ENCODE assay signal across 31 cellular contexts in genomic region chr10:32790483-32790882, GRCh38.
DNase-seq lines count a peak whose midpoint lies in the region; ATAC-seq, FAIRE-seq and TF ChIP-seq lines count a peak whose summit lies in the region.
"Had no signal": no experiment of that assay in that cellular context is flagged by ENCODE, and none has a peak within 500 bp of the region (broad histone marks: within the 10 kb centered on the region; RNA-seq: fewer than 3 reads in every experiment).

No MANE protein-coding gene starts in this region.

- 100% methylated on average over 1 of the region's 1 CpG for WGBS in GM23248 (ENCODE audit: low coverage in 1 of 2, low lambda C conversion rate in 2 of 2, missing lambda C conversion rate in 2 of 2), 2 experiments

- no peaks in the 10 kb centered on the region for H3K27me3 ChIP-seq in GM23248 (replicated peaks; ENCODE audit: insufficient read depth)
- H3K27me3 ChIP-seq in naive thymus-derived CD4-positive, alpha-beta T cell (ENCODE audit: control insufficient read depth in 2 of 2, insufficient read depth in 2 of 2, low read length in 2 of 2), result no peaks in the 10 kb centered on the region
- H3K27me3 ChIP-seq: esophagus squamous epithelium had no signal

- H3K4me3 ChIP-seq in GM23248 (no peak overlapping the region), astrocyte of the spinal cord (ENCODE audit: low read depth, low read length) (no peak overlapping the region), fibroblast of pulmonary artery (replicated peaks; ENCODE audit: low read depth, low read length) (no peak overlapping the region)
- no peak overlapping the region for H3K4me3 ChIP-seq in naive thymus-derived CD4-positive, alpha-beta T cell (ENCODE audit: low read length)
- H3K4me3 ChIP-seq: esophagus squamous epithelium, lower lobe of right lung had no signal

- DNase-seq in GM23248, result peak; percentile 70
- peak; percentile 1 for DNase-seq in astrocyte of the spinal cord (ENCODE audit: low read depth, low spot score)
- peak; percentile 7 for DNase-seq in fibroblast of pulmonary artery (ENCODE audit: low read depth)
- DNase-seq in urothelium cell line (ENCODE audit: low spot score), result no peak
- no peak for DNase-seq in inferior parietal cortex (ENCODE audit: extremely low spot score)
- no peak for DNase-seq in naive thymus-derived CD4-positive, alpha-beta T cell
- no peak for DNase-seq in activated T-cell treated with anti-CD3 and anti-CD28 coated beads, Interleukin-2, amount 50 U/mL, for 48 hours
- DNase-seq: activated CD4-positive, alpha-beta memory T cell treated with anti-CD3 and anti-CD28 coated beads for 36 hours; activated CD8-positive, alpha-beta memory T cell treated with anti-CD3 and anti-CD28 coated beads, Interleukin-2, amount 50 U/mL, for 4 hours; activated naive CD4-positive, alpha-beta T cell treated with anti-CD3 and anti-CD28 coated beads, Interleukin-2, amount 50 U/mL, for 16 hours; dermis blood vessel endothelial cell; esophagus squamous epithelium; glutamatergic neuron; kidney glomerular epithelial cell; lower lobe of right lung; NCI-H1092 treated with DMSO at 0.1 percent for 48 hours; NCI-H187; NCI-H2227 treated with DMSO at 0.1 percent for 48 hours; NCI-H748 treated with DMSO at 0.1 percent for 48 hours; right cardiac atrium; stimulated activated CD4-positive, alpha-beta T cell treated with anti-CD3 and anti-CD28 coated beads, Interleukin-12 subunit alpha, Interleukin-12 subunit beta, amount 100 ng/mL, for 4 hours; stimulated activated CD4-positive, alpha-beta T cell treated with anti-CD3 and anti-CD28 coated beads, Interleukin-4, amount 100 ng/mL, for 1 hour; substantia nigra; T-helper 1 cell had no signal

- H3K9me3 Mint-ChIP-seq in naive thymus-derived CD4-positive, alpha-beta T cell, result peaks cover 0 to 32% (median 4%) of the 10 kb centered on the region in 11 donors
- H3K9me3 Mint-ChIP-seq: type B pancreatic cell had no signal

- no peaks in the 10 kb centered on the region for H4K20me1 ChIP-seq in GM23248 (ENCODE audit: insufficient read depth)

- CTCF ChIA-PET in naive thymus-derived CD4-positive, alpha-beta T cell (lab: Charles Lee), result no interaction called here

- no peak overlapping the region for H3K4me3 Mint-ChIP-seq in naive thymus-derived CD4-positive, alpha-beta T cell
- H3K4me3 Mint-ChIP-seq: activated CD4-positive, alpha-beta memory T cell treated with anti-CD3 and anti-CD28 coated beads for 36 hours; activated T-helper 17 cell treated with anti-CD3 and anti-CD28 coated beads, Interleukin-2, amount 50 U/mL, for 72 hours; central memory CD8-positive, alpha-beta T cell; neural crest cell; stimulated activated effector memory CD8-positive, alpha-beta T cell treated with anti-CD3 and anti-CD28 coated beads, Interleukin-12 subunit alpha, Interleukin-12 subunit beta, amount 100 ng/mL, for 72 hours; type B pancreatic cell had no signal

- intact Hi-C loops in naive thymus-derived CD4-positive, alpha-beta T cell (cut with micrococcal nuclease), result no loop called here

- TF ChIP-seq CTCF in astrocyte of the spinal cord (IDR thresholded peaks at IDR 0.05; ENCODE audit: low read depth, low read length), result no peak
- TF ChIP-seq CTCF in fibroblast of pulmonary artery (IDR thresholded peaks at IDR 0.05; ENCODE audit: low read length, missing control alignments), result no peak

- H3K36me3 Mint-ChIP-seq in naive thymus-derived CD4-positive, alpha-beta T cell, result peaks cover 0 to 17% (median 7%) of the 10 kb centered on the region in 5 donors
- H3K36me3 Mint-ChIP-seq: stimulated activated effector memory CD8-positive, alpha-beta T cell treated with anti-CD3 and anti-CD28 coated beads, Interleukin-12 subunit alpha, Interleukin-12 subunit beta, amount 100 ng/mL, for 72 hours; type B pancreatic cell had no signal

- H3K9me3 ChIP-seq in GM23248 (ENCODE audit: low read depth), result peaks cover 4% of the 10 kb centered on the region
- no peaks in the 10 kb centered on the region for H3K9me3 ChIP-seq in naive thymus-derived CD4-positive, alpha-beta T cell (ENCODE audit: control insufficient read depth in 2 of 3, low read length in 3 of 3)

- no peak overlapping the region for H3K9ac ChIP-seq in GM23248

- no peak for ATAC-seq in naive thymus-derived CD4-positive, alpha-beta T cell
- ATAC-seq: activated T-helper 17 cell treated with anti-CD3 and anti-CD28 coated beads, Interleukin-2, amount 50 U/mL, for 72 hours; right cardiac atrium; stimulated activated effector memory CD8-positive, alpha-beta T cell treated with anti-CD3 and anti-CD28 coated beads, Interleukin-12 subunit alpha, Interleukin-12 subunit beta, amount 100 ng/mL, for 72 hours had no signal

- H3K27ac ChIP-seq in GM23248, result no peak overlapping the region
- no peak overlapping the region for H3K27ac ChIP-seq in naive thymus-derived CD4-positive, alpha-beta T cell (ENCODE audit: low read depth, low read length)
- H3K27ac ChIP-seq: esophagus squamous epithelium, lower lobe of right lung had no signal

- no peak overlapping the region for H2AFZ ChIP-seq in GM23248

- H3K27me3 Mint-ChIP-seq in naive thymus-derived CD4-positive, alpha-beta T cell, result peaks cover 0 to 3% (median 0%) of the 10 kb centered on the region in 5 donors
- H3K27me3 Mint-ChIP-seq: activated CD4-positive, alpha-beta memory T cell treated with anti-CD3 and anti-CD28 coated beads for 36 hours; activated T-helper 17 cell treated with anti-CD3 and anti-CD28 coated beads, Interleukin-2, amount 50 U/mL, for 72 hours; central memory CD8-positive, alpha-beta T cell; type B pancreatic cell had no signal

- no peaks in the 10 kb centered on the region for H3K4me1 Mint-ChIP-seq in naive thymus-derived CD4-positive, alpha-beta T cell
- H3K4me1 Mint-ChIP-seq: activated T-helper 17 cell treated with anti-CD3 and anti-CD28 coated beads, Interleukin-2, amount 50 U/mL, for 72 hours; central memory CD8-positive, alpha-beta T cell; neural crest cell; stimulated activated effector memory CD8-positive, alpha-beta T cell treated with anti-CD3 and anti-CD28 coated beads, Interleukin-12 subunit alpha, Interleukin-12 subunit beta, amount 100 ng/mL, for 72 hours had no signal

- POLR2A ChIA-PET in naive thymus-derived CD4-positive, alpha-beta T cell (lab: Charles Lee), result no interaction called here

- peak; percentile 50 for FAIRE-seq in urothelium cell line (lab: Jason Lieb, UNC)
- FAIRE-seq: H54, RCC 7860 had no signal

- in situ Hi-C loops in GM23248 (cut with MboI), result loop anchor here (25.0 kb wide), 2 partner anchors 372 to 1847 kb away; no protein-coding TSS in a partner anchor
- in situ Hi-C loops in astrocyte of the spinal cord (cut with HindIII; ENCODE audit: low sequenced_read_pairs), result no loop called here

- H3K27ac Mint-ChIP-seq in naive thymus-derived CD4-positive, alpha-beta T cell, result no peak overlapping the region
- H3K27ac Mint-ChIP-seq: activated CD4-positive, alpha-beta memory T cell treated with anti-CD3 and anti-CD28 coated beads for 36 hours; stimulated activated effector memory CD8-positive, alpha-beta T cell treated with anti-CD3 and anti-CD28 coated beads, Interleukin-12 subunit alpha, Interleukin-12 subunit beta, amount 100 ng/mL, for 72 hours; type B pancreatic cell had no signal

- no peaks in the 10 kb centered on the region for H3F3A ChIP-seq in GM23248 (ENCODE audit: insufficient read depth)

- H3K79me2 ChIP-seq in GM23248 (ENCODE audit: insufficient read depth), result no peaks in the 10 kb centered on the region

- H3K4me2 ChIP-seq in GM23248 (ENCODE audit: unreplicated experiment), result no peak overlapping the region

- H3K4me1 ChIP-seq in GM23248 (ENCODE audit: insufficient read depth), result no peaks in the 10 kb centered on the region
- peaks cover 0 to under 1% of the 10 kb centered on the region in 2 donors for H3K4me1 ChIP-seq in naive thymus-derived CD4-positive, alpha-beta T cell (ENCODE audit: control insufficient read depth in 2 of 2, insufficient read depth in 2 of 2, low read length in 2 of 2)
- H3K4me1 ChIP-seq: esophagus squamous epithelium, lower lobe of right lung had no signal

- no peaks in the 10 kb centered on the region for H3K9me2 ChIP-seq in GM23248 (ENCODE audit: insufficient read depth)

- H3K36me3 ChIP-seq in GM23248 (ENCODE audit: low read depth), result no peaks in the 10 kb centered on the region
- no peaks in the 10 kb centered on the region for H3K36me3 ChIP-seq in naive thymus-derived CD4-positive, alpha-beta T cell (ENCODE audit: control insufficient read depth in 2 of 3, insufficient read depth in 3 of 3, low read length in 3 of 3)
- H3K36me3 ChIP-seq: esophagus squamous epithelium, lower lobe of right lung had no signal

Comparison
In these comparisons a context has a peak if more than half of its experiments do, and no peak if none do; other contexts are left out.
1. DNase-seq: peak in GM23248 (single experiment), astrocyte of the spinal cord (single experiment) and fibroblast of pulmonary artery (single experiment); none in urothelium cell line (single experiment), inferior parietal cortex (single experiment), naive thymus-derived CD4-positive, alpha-beta T cell (0 of 9) and activated T-cell treated with anti-CD3 and anti-CD28 coated beads, Interleukin-2, amount 50 U/mL, for 48 hours (0 of 2).